Comparison of ENCODE assay signal across 8 cellular contexts in genomic region chr2:233053928-233054774, GRCh38. TPM values are rescaled to one million over a fixed set of nuclear protein-coding genes. Genes with fewer than 3 reads are reported as not detected.
A peak's percentile ranks its signal among the peaks of the same experiment; 100 is the strongest.
DNase-seq lines count a peak whose midpoint lies in the region; ATAC-seq and TF ChIP-seq lines count a peak whose summit lies in the region.

No MANE protein-coding gene starts in this region.

- no peaks in the 10 kb centered on the region for H3K27me3 Mint-ChIP-seq in central memory CD8-positive, alpha-beta T cell

- DNase-seq in NCI-H82 (lab: John Stamatoyannopoulos, UW) (peak; percentile 75), NCI-H82 treated with DMSO at 0.1 percent for 48 hours (lab: John Stamatoyannopoulos, UW; ENCODE audit: unreplicated experiment) (no peak), M059J (ENCODE audit: low read depth) (peak; percentile 37), lower lobe of right lung (peak; percentile 79)
- peak; percentile 43 to 68 for DNase-seq in central memory CD8-positive, alpha-beta T cell (ENCODE audit: low spot score in 2 of 2)
- peak; percentile 58 for DNase-seq in stimulated activated CD8-positive, alpha-beta memory T cell treated with anti-CD3 and anti-CD28 coated beads, Interleukin-15, amount 100 ng/mL, for 1 hour (ENCODE audit: low read depth)

- H3K4me1 ChIP-seq in lower lobe of right lung = peaks cover 18% of the 10 kb centered on the region

- peak; percentile 63 to 78 for ATAC-seq in activated CD4-positive, CD25-positive, alpha-beta regulatory T cell treated with anti-CD3 and anti-CD28 coated beads, Interleukin-2, amount 50 U/mL, for 24 hours
- peak; percentile 54 for ATAC-seq in central memory CD8-positive, alpha-beta T cell (replicated peaks; ENCODE audit: extremely low read depth, poor library complexity, severe bottlenecking)
- ATAC-seq in lower lobe of right lung = peak; percentile 78 to 79
- no peak for ATAC-seq in HG03139 (IDR thresholded peaks at IDR 0.05; ENCODE audit: unreplicated experiment)

- H3K9me3 Mint-ChIP-seq in central memory CD8-positive, alpha-beta T cell = no peaks in the 10 kb centered on the region

- peaks cover 25% of the 10 kb centered on the region for H3K4me1 Mint-ChIP-seq in central memory CD8-positive, alpha-beta T cell

- intact Hi-C loops in lower lobe of right lung (cut with DNase I) = no loop called here

- H3K4me3 ChIP-seq in lower lobe of right lung = no peak overlapping the region

- no peaks in the 10 kb centered on the region for H3K36me3 ChIP-seq in lower lobe of right lung

- H3K36me3 Mint-ChIP-seq in central memory CD8-positive, alpha-beta T cell (ENCODE audit: insufficient read depth) = peaks cover 6% of the 10 kb centered on the region

- H3K9me3 ChIP-seq in lower lobe of right lung = no peaks in the 10 kb centered on the region

- peak; percentile 93 for TF ChIP-seq CTCF in lower lobe of right lung (IDR thresholded peaks at IDR 0.05)

- no peaks in the 10 kb centered on the region for H3K27me3 ChIP-seq in lower lobe of right lung (ENCODE audit: low read depth)

- H3K27ac ChIP-seq in lower lobe of right lung = no peak overlapping the region

- H3K4me3 Mint-ChIP-seq in central memory CD8-positive, alpha-beta T cell = no peak overlapping the region

- peak overlapping the region; percentile 0 for H3K27ac Mint-ChIP-seq in central memory CD8-positive, alpha-beta T cell (ENCODE audit: low read depth)

RNA-seq across cellular contexts. Expression of gene INPP5D, which starts 6.0 kb away (rescaled TPM):
- not detected in 2 replicates for total RNA-seq in M059J (2014; rRNA removed; shearing (Covaris generic))
- 32.0 TPM for total RNA-seq in lower lobe of right lung

RNA-seq across cellular contexts. Expression of gene NEU2, which starts 21.7 kb away (rescaled TPM):
- not detected in 2 replicates for total RNA-seq in M059J (2014; rRNA removed; shearing (Covaris generic))
- total RNA-seq in lower lobe of right lung = not detected

RNA-seq across cellular contexts. Expression of gene NGEF, which starts 41.1 kb away (rescaled TPM):
- total RNA-seq in M059J (2014; rRNA removed; shearing (Covaris generic)) = 3.5 and 7.8 TPM in 2 replicates
- 1.7 TPM for total RNA-seq in lower lobe of right lung

Comparison
In these comparisons a context has a peak if more than half of its experiments do, and no peak if none do; other contexts are left out.
1. RNA of gene INPP5D, which starts 6.0 kb away (total RNA-seq): 32.0 TPM in lower lobe of right lung (single experiment); not detected in M059J; every median in the first group is over 10 times any median in the second.